ENCODE assay signal across 8 cellular contexts in the genomic region with DNA sequence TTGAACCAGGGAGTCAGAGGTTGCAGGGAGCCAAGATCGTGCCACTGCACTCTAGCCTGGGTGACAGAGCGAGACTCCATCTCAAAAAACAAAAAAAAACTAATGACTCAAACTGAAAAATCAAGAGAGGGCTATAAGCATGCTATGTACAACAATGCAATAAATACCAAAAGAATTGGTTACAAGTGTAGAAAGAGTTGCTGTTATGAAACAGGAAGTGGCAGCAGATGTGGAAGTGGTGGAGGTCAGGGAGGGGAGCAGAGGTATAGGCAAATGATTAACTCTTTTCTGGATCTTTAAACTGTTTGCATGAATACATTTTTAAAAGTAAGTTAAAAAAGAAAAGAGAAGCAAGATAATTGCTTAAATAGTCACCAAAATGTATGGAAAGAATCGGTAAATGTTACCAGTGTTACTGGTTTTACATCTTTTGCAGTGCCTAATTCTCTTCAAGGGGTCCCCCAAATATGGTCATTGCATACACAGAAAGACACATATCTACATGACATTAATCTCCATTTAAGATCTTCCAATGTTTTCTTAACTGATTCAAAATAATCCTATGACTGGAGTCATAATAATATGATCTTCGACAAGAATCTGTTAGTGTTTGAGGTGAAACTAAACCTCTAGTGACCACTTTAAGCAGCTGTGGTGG. TPM values are rescaled to one million over a fixed set of nuclear protein-coding genes. Genes with fewer than 3 reads are reported as not detected.
A peak's percentile ranks its signal among the peaks of the same experiment; 100 is the strongest.
DNase-seq lines count a peak whose midpoint lies in the region; ATAC-seq and TF ChIP-seq lines count a peak whose summit lies in the region.

No MANE protein-coding gene starts in this region.

- no peaks in the 10 kb centered on the region for H3K9me3 ChIP-seq in upper lobe of left lung
- no peaks in the 10 kb centered on the region for H3K9me3 ChIP-seq in effector memory CD4-positive, alpha-beta T cell (ENCODE audit: control insufficient read depth, low read length)

- peak overlapping the region in 3 of 4 donors; percentile 18 to 63 (median 32) for H3K27ac ChIP-seq in upper lobe of left lung
- H3K27ac ChIP-seq in effector memory CD4-positive, alpha-beta T cell (ENCODE audit: insufficient read depth, low read length, poor library complexity, severe bottlenecking) = no peak overlapping the region

- H3K27me3 ChIP-seq in upper lobe of left lung = no peaks in the 10 kb centered on the region
- H3K27me3 ChIP-seq in effector memory CD4-positive, alpha-beta T cell (replicated peaks; ENCODE audit: control insufficient read depth, insufficient read depth, low read length, poor library complexity, severe bottlenecking) = no peaks in the 10 kb centered on the region

- no peak for TF ChIP-seq EP300 in upper lobe of left lung (IDR thresholded peaks at IDR 0.05)

- TF ChIP-seq CTCF in upper lobe of left lung (IDR thresholded peaks at IDR 0.05) = no peak

- no peak for TF ChIP-seq POLR2A in upper lobe of left lung (IDR thresholded peaks at IDR 0.05)

- H3K36me3 ChIP-seq in upper lobe of left lung = no peaks in the 10 kb centered on the region
- no peaks in the 10 kb centered on the region for H3K36me3 ChIP-seq in effector memory CD4-positive, alpha-beta T cell (ENCODE audit: control insufficient read depth, insufficient read depth, low read length)

- no peak overlapping the region for H3K4me3 ChIP-seq in upper lobe of left lung
- H3K4me3 ChIP-seq in effector memory CD4-positive, alpha-beta T cell (ENCODE audit: insufficient read depth, low read depth, low read length, poor library complexity, severe bottlenecking) = no peak overlapping the region

- no peaks in the 10 kb centered on the region for H3K4me1 ChIP-seq in upper lobe of left lung
- H3K4me1 ChIP-seq in effector memory CD4-positive, alpha-beta T cell (ENCODE audit: control insufficient read depth, insufficient read depth, low read length, poor library complexity, severe bottlenecking) = no peaks in the 10 kb centered on the region

- DNase-seq in GF-D8 (lab: John Stamatoyannopoulos, UW) (peak; percentile 89), upper lobe of left lung (peak in 1 of 2 donors; percentile 29), H4 (ENCODE audit: low spot score) (no peak), SW 1271 (lab: John Stamatoyannopoulos, UW) (no peak)
- DNase-seq in activated T-cell treated with anti-CD3 and anti-CD28 coated beads, Interleukin-2, amount 50 U/mL, for 48 hours = peak; percentile 28 to 30
- no peak for DNase-seq in effector memory CD4-positive, alpha-beta T cell

- WGBS in upper lobe of left lung, 2 donors = 51 to 68% methylated on average over 4 of the region's 4 CpGs

- ATAC-seq in GM19467 (IDR thresholded peaks at IDR 0.05; ENCODE audit: unreplicated experiment) (peak; percentile 100), HG03442 (IDR thresholded peaks at IDR 0.05; ENCODE audit: unreplicated experiment) (peak; percentile 100), upper lobe of left lung (ENCODE audit: low FRiP score in 2 of 2) (peak; percentile 74 to 83)

RNA-seq across cellular contexts. Expression of gene CALHM6, which starts 15.0 kb away (rescaled TPM):
- 10 to 100 TPM in 1 of 6 donors, 1 to 10 TPM in 3, not detected in 2; 2.7 to 23.0 (median 7.1) TPM for total RNA-seq in upper lobe of left lung
- total RNA-seq in H4 (2014; rRNA removed; shearing (Covaris generic)) = 0.91 TPM in 1 of 2 replicates, not detected in the other

RNA-seq across cellular contexts. Expression of gene CALHM5, which starts 35.3 kb away (rescaled TPM):
- total RNA-seq in upper lobe of left lung = 1 to 10 TPM in 4 of 6 donors, under 1 TPM in 2; 0.76 to 2.9 (median 1.2) TPM
- 7.1 and 8.7 TPM in 2 replicates for total RNA-seq in H4 (2014; rRNA removed; shearing (Covaris generic))

Comparison
In these comparisons a context has a peak if more than half of its experiments do, and no peak if none do; other contexts are left out.
1. DNase-seq: peak in GF-D8 (single experiment) and activated T-cell treated with anti-CD3 and anti-CD28 coated beads, Interleukin-2, amount 50 U/mL, for 48 hours (2 of 2); none in H4 (single experiment), SW 1271 (0 of 2) and effector memory CD4-positive, alpha-beta T cell (0 of 3).
2. Peak in every context shown above with its lines, with median percentiles within 50 percentile points of each other: ATAC-seq.